ENCODE assay signal across 12 cellular contexts in genomic region chr4:38315296-38315695, GRCh38.
DNase-seq lines count a peak whose midpoint lies in the region; TF ChIP-seq lines count a peak whose summit lies in the region.
"Had no signal": no experiment of that assay in that cellular context is flagged by ENCODE, and none has a peak within 500 bp of the region (broad histone marks: within the 10 kb centered on the region; RNA-seq: fewer than 3 reads in every experiment).

No MANE protein-coding gene starts in this region.

- no peaks in the 10 kb centered on the region for H3K9me3 Mint-ChIP-seq in activated naive CD4-positive, alpha-beta T cell treated with anti-CD3 and anti-CD28 coated beads, Interleukin-2, amount 50 U/mL, for 24 hours

- no peak overlapping the region for H3K4me2 ChIP-seq in mammary epithelial cell (ENCODE audit: insufficient read depth, low read depth, low read length)

- peak overlapping the region; percentile 94 for H3K27ac ChIP-seq in mammary epithelial cell (ENCODE audit: insufficient read depth, low read depth, low read length)
- H3K27ac ChIP-seq: 22Rv1; BLaER1 treated with 17β-estradiol and CSF1 and Interleukin-3, amounts not matched to agents 10 nM and 100 nM had no signal

- 49% methylated on average over 6 of the region's 6 CpGs for WGBS in mammary epithelial cell (ENCODE audit: low coverage, missing lambda C conversion rate)

- H4K20me1 ChIP-seq in mammary epithelial cell (ENCODE audit: insufficient read depth, low read length): no peaks in the 10 kb centered on the region
- H4K20me1 ChIP-seq: BLaER1 treated with 17β-estradiol and CSF1 and Interleukin-3, amounts not matched to agents 10 nM and 100 nM had no signal

- TF ChIP-seq POLR2A in erythroblast (IDR thresholded peaks at IDR 0.05; ENCODE audit: low read length): no peak

- H3K9ac ChIP-seq in mammary epithelial cell (ENCODE audit: insufficient read depth, low read length): no peak overlapping the region
- H3K9ac ChIP-seq: BLaER1 treated with 17β-estradiol and CSF1 and Interleukin-3, amounts not matched to agents 10 nM and 100 nM had no signal

- peaks cover 49% of the 10 kb centered on the region for H3K4me1 Mint-ChIP-seq in activated naive CD4-positive, alpha-beta T cell treated with anti-CD3 and anti-CD28 coated beads, Interleukin-2, amount 50 U/mL, for 24 hours

- no peak overlapping the region for H3K4me3 ChIP-seq in mammary epithelial cell (replicated peaks in 1 of 3; ENCODE audit: insufficient read depth in 1 of 3, low read depth in 2 of 3, low read length in 3 of 3)
- H3K4me3 ChIP-seq: BLaER1 treated with 17β-estradiol and CSF1 and Interleukin-3, amounts not matched to agents 10 nM and 100 nM had no signal

- in situ Hi-C loops in mammary epithelial cell (cut with MboI; ENCODE audit: low sequenced_read_pairs in 2 of 2): loop anchor here (5.0 to 25.0 kb wide), 4 partner anchors 128 to 357 kb away; no protein-coding TSS in a partner anchor

- no peaks in the 10 kb centered on the region for H3K36me3 ChIP-seq in mammary epithelial cell (ENCODE audit: insufficient read depth, low read length)
- H3K36me3 ChIP-seq: BLaER1 treated with 17β-estradiol and CSF1 and Interleukin-3, amounts not matched to agents 10 nM and 100 nM had no signal

- peaks cover 39% of the 10 kb centered on the region for H3K4me1 ChIP-seq in mammary epithelial cell (ENCODE audit: insufficient read depth, low read length)

- dilution Hi-C loops in mammary epithelial cell (cut with HindIII; ENCODE audit: low sequenced_read_pairs): loop anchor here (5.0 to 25.0 kb wide), 3 partner anchors 128 to 352 kb away; no protein-coding TSS in a partner anchor

- BruUV-seq in mammary epithelial cell (replicated peaks; lab: Mats Ljungman, UMichigan): no TSS peak

- H3K9me3 ChIP-seq in mammary epithelial cell (replicated peaks; ENCODE audit: insufficient read depth, low read length): peaks cover 3% of the 10 kb centered on the region
- H3K9me3 ChIP-seq: BLaER1 treated with 17β-estradiol and CSF1 and Interleukin-3, amounts not matched to agents 10 nM and 100 nM had no signal

- intact Hi-C loops in mammary epithelial cell (cut with micrococcal nuclease): loop anchor here (10.0 kb wide), 1 partner anchor 490 kb away; the partner anchor contains the start of gene PGM2

- H3K4me3 Mint-ChIP-seq in activated naive CD4-positive, alpha-beta T cell treated with anti-CD3 and anti-CD28 coated beads, Interleukin-2, amount 50 U/mL, for 24 hours: no peak overlapping the region

- TF ChIP-seq CTCF in mammary epithelial cell (conservative IDR thresholded peaks at IDR 0.05 in 1 of 2, IDR thresholded peaks at IDR 0.05 in 1 of 2; ENCODE audit: extremely low read depth in 1 of 2, insufficient read depth in 1 of 2, low read depth in 1 of 2, low read length in 2 of 2): no peak

- peak overlapping the region; percentile 48 for H3K27ac Mint-ChIP-seq in activated naive CD4-positive, alpha-beta T cell treated with anti-CD3 and anti-CD28 coated beads, Interleukin-2, amount 50 U/mL, for 24 hours

- H3K27me3 Mint-ChIP-seq in activated naive CD4-positive, alpha-beta T cell treated with anti-CD3 and anti-CD28 coated beads, Interleukin-2, amount 50 U/mL, for 24 hours: no peaks in the 10 kb centered on the region

- H3K27me3 ChIP-seq in mammary epithelial cell (ENCODE audit: insufficient read depth, low read length): no peaks in the 10 kb centered on the region
- H3K27me3 ChIP-seq: BLaER1 treated with 17β-estradiol and CSF1 and Interleukin-3, amounts not matched to agents 10 nM and 100 nM had no signal

- H3K36me3 Mint-ChIP-seq in activated naive CD4-positive, alpha-beta T cell treated with anti-CD3 and anti-CD28 coated beads, Interleukin-2, amount 50 U/mL, for 24 hours: peaks cover 3% of the 10 kb centered on the region

- H3K79me2 ChIP-seq in mammary epithelial cell (ENCODE audit: insufficient read depth, low read length): no peaks in the 10 kb centered on the region

- CTCF ChIA-PET in mammary epithelial cell (lab: Charles Lee; ENCODE audit: low non-redundant PET): no interaction called here

- H2AFZ ChIP-seq in mammary epithelial cell (ENCODE audit: low read depth, low read length): no peak overlapping the region

- DNase-seq in activated naive CD4-positive, alpha-beta T cell treated with Interleukin-2 at 50 U/mL for 16 hours: no peak
- DNase-seq in mammary epithelial cell: no peak
- peak; percentile 18 for DNase-seq in myocyte (ENCODE audit: low read depth)
- no peak for DNase-seq in erythroblast (lab: John Stamatoyannopoulos, UW)
- no peak for DNase-seq in DMS153 (lab: John Stamatoyannopoulos, UW)
- no peak for DNase-seq in NCI-H1694 treated with DMSO at 0.1 percent for 48 hours (lab: John Stamatoyannopoulos, UW)
- no peak for DNase-seq in epidermal melanocyte (ENCODE audit: insufficient read length, low spot score)
- DNase-seq: H7, NCI-H2171 treated with DMSO at 0.1 percent for 48 hours had no signal
